In genomic region chr7:265192-265997, GRCh38 we compare ENCODE assay signal across 1 cellular context.
TF ChIP-seq lines count a peak whose summit lies in the region.

No MANE protein-coding gene starts in this region.

TF ChIP-seq in HepG2, 621 proteins besides CTCF, POLR2A, EP300 and RAD21:
- no peak for TF ChIP-seq E2F1 (CRISPR knock-in tag; IDR thresholded peaks at IDR 0.05)
- no peak for TF ChIP-seq ZNF563 (CRISPR knock-in tag; IDR thresholded peaks at IDR 0.05)
- TF ChIP-seq ZNF678 (CRISPR knock-in tag; IDR thresholded peaks at IDR 0.05), result no peak
- TF ChIP-seq NFKB2 (CRISPR knock-in tag; IDR thresholded peaks at IDR 0.05; ENCODE audit: borderline replicate concordance), result no peak
- no peak for TF ChIP-seq ELK4 (CRISPR knock-in tag; IDR thresholded peaks at IDR 0.05; ENCODE audit: borderline replicate concordance)
- no peak for TF ChIP-seq ZNF512B (CRISPR knock-in tag; IDR thresholded peaks at IDR 0.05; ENCODE audit: borderline replicate concordance)
- TF ChIP-seq ZNF660 (CRISPR knock-in tag; IDR thresholded peaks at IDR 0.05; ENCODE audit: borderline replicate concordance, low read depth), result no peak
- no peak for TF ChIP-seq STAT6 (CRISPR knock-in tag; IDR thresholded peaks at IDR 0.05; ENCODE audit: borderline replicate concordance)
- no peak for TF ChIP-seq MXD3 (CRISPR knock-in tag; IDR thresholded peaks at IDR 0.05)
- TF ChIP-seq SOX13 (IDR thresholded peaks at IDR 0.05), result no peak
- TF ChIP-seq SOX13 (CRISPR knock-in tag; conservative IDR thresholded peaks at IDR 0.05 in 1 of 2, IDR thresholded peaks at IDR 0.05 in 1 of 2), result no peak
- no peak for TF ChIP-seq MTA3 (CRISPR knock-in tag; IDR thresholded peaks at IDR 0.05)
- TF ChIP-seq ZNF121 (CRISPR knock-in tag; IDR thresholded peaks at IDR 0.05), result no peak
- no peak for TF ChIP-seq RCOR2 (CRISPR knock-in tag; IDR thresholded peaks at IDR 0.05)
- no peak for TF ChIP-seq HIC2 (CRISPR knock-in tag; IDR thresholded peaks at IDR 0.05; ENCODE audit: low read depth)
TF ChIP-seq in HepG2: peak in this region for 0.
